Comparison of ENCODE assay signal across 11 cellular contexts in the genomic region with DNA sequence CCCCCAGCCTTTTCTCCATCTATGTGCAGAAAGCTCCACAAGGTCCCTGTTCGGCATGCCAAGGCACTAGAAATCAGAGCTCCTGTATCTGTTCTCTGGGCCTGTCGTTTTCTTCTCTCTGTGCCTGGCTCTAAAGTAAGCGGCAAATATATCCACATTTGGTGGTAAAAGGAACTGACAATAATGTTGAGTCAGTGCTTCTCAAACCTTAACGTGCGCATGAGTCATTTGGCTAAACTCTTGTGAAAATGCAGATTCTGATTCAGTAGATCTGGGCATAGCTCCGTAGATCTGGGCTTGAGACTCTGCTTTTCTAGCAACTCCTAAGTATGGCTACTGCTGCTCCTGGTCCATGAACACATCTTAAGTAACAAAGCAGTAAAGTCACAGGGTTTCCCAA. TPM values are rescaled to one million over a fixed set of nuclear protein-coding genes. Genes with fewer than 3 reads are reported as not detected.
A peak's percentile ranks its signal among the peaks of the same experiment; 100 is the strongest.
DNase-seq lines count a peak whose midpoint lies in the region; ATAC-seq, FAIRE-seq and TF ChIP-seq lines count a peak whose summit lies in the region.
"Had no signal": no experiment of that assay in that cellular context is flagged by ENCODE, and none has a peak within 500 bp of the region (broad histone marks: within the 10 kb centered on the region; RNA-seq: fewer than 3 reads in every experiment).

No MANE protein-coding gene starts in this region.

- peak in 1 of 4 donors; percentile 30 for TF ChIP-seq EP300 in upper lobe of left lung (IDR thresholded peaks at IDR 0.05)

- H3K27ac Mint-ChIP-seq in activated T-cell treated with anti-CD3 and anti-CD28 coated beads, Interleukin-2, amount 50 U/mL, for 72 hours = no peak overlapping the region
- H3K27ac Mint-ChIP-seq in activated T-helper 2 cell treated with anti-CD3 and anti-CD28 coated beads, Interferon-gamma antibody, Interleukin-2, Interleukin-4, amounts not matched to agents 10 μg/mL and 5 μg/mL and 100 μg/mL, durations not matched to agents 14 hours and 24 hours and 36 hours = no peak overlapping the region

- H3K27ac ChIP-seq in keratinocyte (ENCODE audit: control insufficient read depth, insufficient read depth, low read length) (peak overlapping the region; percentile 49), upper lobe of left lung (peak overlapping the region; percentile 1 to 64 (median 30)), WERI-Rb-1 (no peak overlapping the region)

- H3K9me1 ChIP-seq in keratinocyte (ENCODE audit: control insufficient read depth, extremely low read depth, insufficient read depth, low read length) = no peaks in the 10 kb centered on the region

- peaks cover 15% of the 10 kb centered on the region for H3K27me3 Mint-ChIP-seq in activated T-cell treated with anti-CD3 and anti-CD28 coated beads, Interleukin-2, amount 50 U/mL, for 72 hours (ENCODE audit: low read depth)
- H3K27me3 Mint-ChIP-seq in activated T-helper 2 cell treated with anti-CD3 and anti-CD28 coated beads, Interferon-gamma antibody, Interleukin-2, Interleukin-4, amounts not matched to agents 10 μg/mL and 5 μg/mL and 100 μg/mL, durations not matched to agents 14 hours and 24 hours and 36 hours (ENCODE audit: low read depth) = peaks cover 1% of the 10 kb centered on the region

- H3K36me3 Mint-ChIP-seq in activated T-cell treated with anti-CD3 and anti-CD28 coated beads, Interleukin-2, amount 50 U/mL, for 72 hours (ENCODE audit: insufficient read depth in 2 of 2) = no peaks in the 10 kb centered on the region
- no peaks in the 10 kb centered on the region for H3K36me3 Mint-ChIP-seq in activated T-helper 2 cell treated with anti-CD3 and anti-CD28 coated beads, Interferon-gamma antibody, Interleukin-2, Interleukin-4, amounts not matched to agents 10 μg/mL and 5 μg/mL and 100 μg/mL, durations not matched to agents 14 hours and 24 hours and 36 hours (ENCODE audit: low read depth)

- peak overlapping the region; percentile 68 for H2AFZ ChIP-seq in keratinocyte (ENCODE audit: control insufficient read depth, low read length)

- peak; percentile 90 for FAIRE-seq in keratinocyte (lab: Jason Lieb, UNC)

- 0 out of 2 replicates have a peak overlapping the region, but pooled peaks have one; percentile 29 for H3K4me3 ChIP-seq in WI38 (ENCODE audit: low read depth, low read length)
- peak overlapping the region in 1 of 3 experiments; percentile 30 for H3K4me3 ChIP-seq in keratinocyte (ENCODE audit: control insufficient read depth in 2 of 3, extremely low read depth in 1 of 3, insufficient read depth in 2 of 3, low read depth in 1 of 3, low read length in 3 of 3)
- no peak overlapping the region for H3K4me3 ChIP-seq in upper lobe of left lung
- no peak overlapping the region for H3K4me3 ChIP-seq in WERI-Rb-1 (ENCODE audit: low read depth, low read length)

- dilution Hi-C loops in keratinocyte (cut with MboI; ENCODE audit: extremely low pct_ligation_motif_present, low sequenced_read_pairs) = no loop called here

- peaks cover 27% of the 10 kb centered on the region for H3K4me1 Mint-ChIP-seq in activated T-cell treated with anti-CD3 and anti-CD28 coated beads, Interleukin-2, amount 50 U/mL, for 72 hours (ENCODE audit: low read depth)
- peaks cover 22% of the 10 kb centered on the region for H3K4me1 Mint-ChIP-seq in activated T-helper 2 cell treated with anti-CD3 and anti-CD28 coated beads, Interferon-gamma antibody, Interleukin-2, Interleukin-4, amounts not matched to agents 10 μg/mL and 5 μg/mL and 100 μg/mL, durations not matched to agents 14 hours and 24 hours and 36 hours (ENCODE audit: low read depth)
- H3K4me1 Mint-ChIP-seq: neural crest cell had no signal

- peak in 1 of 4 donors; percentile 30 for TF ChIP-seq POLR2A in upper lobe of left lung (IDR thresholded peaks at IDR 0.05)

- ATAC-seq in activated T-cell treated with anti-CD3 and anti-CD28 coated beads, Interleukin-2, amount 50 U/mL, for 72 hours (replicated peaks in 1 of 2) = peak; percentile 51 to 70
- ATAC-seq in upper lobe of left lung (ENCODE audit: low FRiP score in 2 of 2) = peak in 1 of 2 donors; percentile 93

- H3K4me3 Mint-ChIP-seq in activated T-cell treated with anti-CD3 and anti-CD28 coated beads, Interleukin-2, amount 50 U/mL, for 72 hours = no peak overlapping the region
- H3K4me3 Mint-ChIP-seq in activated T-helper 2 cell treated with anti-CD3 and anti-CD28 coated beads, Interferon-gamma antibody, Interleukin-2, Interleukin-4, amounts not matched to agents 10 μg/mL and 5 μg/mL and 100 μg/mL, durations not matched to agents 14 hours and 24 hours and 36 hours (ENCODE audit: low read depth) = no peak overlapping the region
- H3K4me3 Mint-ChIP-seq: neural crest cell had no signal

- TF ChIP-seq CTCF in WI38 (IDR thresholded peaks at IDR 0.05; ENCODE audit: low read depth, low read length) (no peak), keratinocyte (optimal IDR thresholded peaks at IDR 0.05 in 1 of 3, IDR thresholded peaks at IDR 0.05 in 1 of 3, conservative IDR thresholded peaks at IDR 0.05 in 1 of 3; ENCODE audit: extremely low read depth in 1 of 3, insufficient read depth in 2 of 3, low read length in 3 of 3) (no peak), upper lobe of left lung (IDR thresholded peaks at IDR 0.05) (no peak), WERI-Rb-1 (IDR thresholded peaks at IDR 0.05; ENCODE audit: low read depth, low read length) (no peak)

- H3K9me3 ChIP-seq in keratinocyte (ENCODE audit: control insufficient read depth, low read depth, low read length) = no peaks in the 10 kb centered on the region
- H3K9me3 ChIP-seq in upper lobe of left lung = no peaks in the 10 kb centered on the region
- H3K9me3 ChIP-seq in WERI-Rb-1 (ENCODE audit: severe bottlenecking) = no peaks in the 10 kb centered on the region

- H3K4me2 ChIP-seq in keratinocyte (ENCODE audit: control insufficient read depth, extremely low read depth, insufficient read depth, low read depth, low read length) = peak overlapping the region; percentile 39

- H3K9me3 Mint-ChIP-seq in activated T-cell treated with anti-CD3 and anti-CD28 coated beads, Interleukin-2, amount 50 U/mL, for 72 hours = no peaks in the 10 kb centered on the region
- H3K9me3 Mint-ChIP-seq in activated T-helper 2 cell treated with anti-CD3 and anti-CD28 coated beads, Interferon-gamma antibody, Interleukin-2, Interleukin-4, amounts not matched to agents 10 μg/mL and 5 μg/mL and 100 μg/mL, durations not matched to agents 14 hours and 24 hours and 36 hours = no peaks in the 10 kb centered on the region
- H3K9me3 Mint-ChIP-seq: neural crest cell had no signal

- 62 to 73% methylated on average over 6 of the region's 6 CpGs for WGBS in upper lobe of left lung, 2 donors

- H3K4me1 ChIP-seq in keratinocyte (ENCODE audit: control insufficient read depth, extremely low read depth, insufficient read depth, low read length) (peaks cover 36% of the 10 kb centered on the region), upper lobe of left lung (peaks cover 5 to 29% (median 9%) of the 10 kb centered on the region in 4 donors)

- no peak overlapping the region for H3K9ac ChIP-seq in keratinocyte (ENCODE audit: control insufficient read depth, extremely low read depth, insufficient read depth, low read length)

- intact Hi-C loops in activated T-helper 2 cell treated with anti-CD3 and anti-CD28 coated beads, Interferon-gamma antibody, Interleukin-2, Interleukin-4, amounts not matched to agents 10 μg/mL and 5 μg/mL and 100 μg/mL, durations not matched to agents 14 hours and 24 hours and 36 hours (cut with micrococcal nuclease) = loop anchor here (5.0 kb wide), 1 partner anchor 47 kb away; no protein-coding TSS in a partner anchor

- H3K79me2 ChIP-seq in keratinocyte (ENCODE audit: control insufficient read depth, insufficient read depth, low read length) = no peaks in the 10 kb centered on the region

- H3K36me3 ChIP-seq in keratinocyte (ENCODE audit: control insufficient read depth in 2 of 2, extremely low read depth in 1 of 2, insufficient read depth in 2 of 2, low read length in 2 of 2) (no peaks in the 10 kb centered on the region), upper lobe of left lung (no peaks in the 10 kb centered on the region), WERI-Rb-1 (no peaks in the 10 kb centered on the region)

- DNase-seq in activated T-cell treated with anti-CD3 and anti-CD28 coated beads, Interleukin-2, amount 50 U/mL, for 72 hours = no peak
- DNase-seq in activated T-cell treated with anti-CD3 and anti-CD28 coated beads, Interleukin-2, amount 50 U/mL, for 48 hours = no peak
- DNase-seq in keratinocyte (ENCODE audit: low read depth, low spot score) (no peak), upper lobe of left lung (peak in 1 of 2 donors; percentile 30), WERI-Rb-1 (no peak), NCI-H1694 treated with DMSO at 0.1 percent for 48 hours (lab: John Stamatoyannopoulos, UW) (no peak)
- DNase-seq in activated T-helper 2 cell treated with anti-CD3 and anti-CD28 coated beads, Interferon-gamma antibody, Interleukin-2, Interleukin-4, amounts not matched to agents 10 μg/mL and 5 μg/mL and 100 μg/mL, durations not matched to agents 14 hours and 24 hours and 36 hours (ENCODE audit: low spot score) = no peak
- DNase-seq: 8988T, NCI-H446 treated with DMSO at 0.1 percent for 48 hours had no signal

- no peaks in the 10 kb centered on the region for H4K20me1 ChIP-seq in keratinocyte (ENCODE audit: control insufficient read depth, extremely low read depth, insufficient read depth, low read length)

- H3K27me3 ChIP-seq in keratinocyte (ENCODE audit: control insufficient read depth, extremely low read depth, insufficient read depth, low read length) = no peaks in the 10 kb centered on the region
- no peaks in the 10 kb centered on the region for H3K27me3 ChIP-seq in upper lobe of left lung
- H3K27me3 ChIP-seq in WERI-Rb-1 (ENCODE audit: insufficient read depth, low read depth, severe bottlenecking) = no peaks in the 10 kb centered on the region

RNA-seq across cellular contexts. Expression of a gene that starts 16.5 kb away (rescaled TPM):
- total RNA-seq in activated T-cell treated with anti-CD3 and anti-CD28 coated beads, Interleukin-2, amount 50 U/mL, for 72 hours = 10 to 100 TPM; 63.3 to 69.3 TPM
- 102 to 197 TPM (median 180 TPM) in 3 replicates for polyA plus RNA-seq in keratinocyte
- polyA plus RNA-seq in keratinocyte (2011; ENCODE audit: low read depth) = 545 TPM
- 46.9 and 122 TPM in 2 replicates for polyA plus RNA-seq in keratinocyte (2011; cell fraction: cytosol; rRNA removed)
- polyA plus RNA-seq in keratinocyte (2011; cell fraction: nucleus; rRNA removed) = 224 and 250 TPM in 2 replicates
- polyA plus RNA-seq in keratinocyte (2012; ENCODE audit: low replicate concordance) = 109 and 122 TPM in 2 replicates
- polyA minus RNA-seq in keratinocyte = 157 to 338 TPM (median 294 TPM) in 3 replicates
- polyA minus RNA-seq in keratinocyte (2011; cell fraction: cytosol; rRNA and poly(A)+ RNA removed) = 91.5 TPM
- polyA minus RNA-seq in keratinocyte (2011; cell fraction: nucleus; rRNA and poly(A)+ RNA removed) = 249 and 497 TPM in 2 replicates
- total RNA-seq in upper lobe of left lung = 10 to 100 TPM; 35.6 to 86.0 (median 69.9) TPM
- total RNA-seq in activated T-helper 2 cell treated with anti-CD3 and anti-CD28 coated beads, Interferon-gamma antibody, Interleukin-2, Interleukin-4, amounts not matched to agents 10 μg/mL and 5 μg/mL and 100 μg/mL, durations not matched to agents 14 hours and 24 hours and 36 hours = 72.5 and 74.0 TPM in 2 replicates
